16 cellular contexts compared by ENCODE assay signal in genomic region chr21:34935452-34935851, GRCh38.
DNase-seq lines count a peak whose midpoint lies in the region; ATAC-seq and TF ChIP-seq lines count a peak whose summit lies in the region.
"Had no signal": no experiment of that assay in that cellular context is flagged by ENCODE, and none has a peak within 500 bp of the region (broad histone marks: within the 10 kb centered on the region; RNA-seq: fewer than 3 reads in every experiment).

No MANE protein-coding gene starts in this region.

- no peak overlapping the region for H2AK5ac ChIP-seq in mesendoderm (ENCODE audit: low read length)

- peak overlapping the region; percentile 14 for H2BK120ac ChIP-seq in mesendoderm (ENCODE audit: low read depth, low read length)

- H3K4me3 ChIP-seq in CD4-positive, alpha-beta memory T cell (ENCODE audit: low read length in 2 of 2): no peak overlapping the region
- no peak overlapping the region for H3K4me3 ChIP-seq in mesendoderm (ENCODE audit: low read length)
- no peak overlapping the region for H3K4me3 ChIP-seq in Peyer's patch

- CTCF ChIA-PET in CD4-positive, alpha-beta memory T cell (lab: Charles Lee; ENCODE audit: partially characterized antibody): interaction anchor here (1.0 to 3.6 kb wide), 7 partner anchors 11 to 116 kb away, joined by 3 to 15 read pairs (median 4); no protein-coding TSS in a partner anchor

- no peaks in the 10 kb centered on the region for H3K27me3 ChIP-seq in CD4-positive, alpha-beta memory T cell (ENCODE audit: insufficient read depth, low read length)
- H3K27me3 ChIP-seq in mesendoderm (ENCODE audit: insufficient read depth, low read length, poor library complexity) (no peaks in the 10 kb centered on the region), Peyer's patch (no peaks in the 10 kb centered on the region)

- H3K4me2 ChIP-seq in mesendoderm (ENCODE audit: low read length): no peak overlapping the region

- peak overlapping the region; percentile 73 for H3K27ac ChIP-seq in CD4-positive, alpha-beta memory T cell (ENCODE audit: low read depth, low read length)
- H3K27ac ChIP-seq in mesendoderm (ENCODE audit: low read depth, low read length): no peak overlapping the region
- H3K27ac ChIP-seq in Peyer's patch: peak overlapping the region in 2 of 4 donors; percentile 23 to 62
- H3K27ac ChIP-seq: HL-60 had no signal

- no peaks in the 10 kb centered on the region for H3K36me3 ChIP-seq in CD4-positive, alpha-beta memory T cell (ENCODE audit: insufficient read depth, low read length)
- no peaks in the 10 kb centered on the region for H3K36me3 ChIP-seq in mesendoderm (ENCODE audit: control insufficient read depth, insufficient read depth, low read length)
- H3K36me3 ChIP-seq in Peyer's patch: no peaks in the 10 kb centered on the region

- H3K27me3 Mint-ChIP-seq in CD4-positive, alpha-beta memory T cell: no peaks in the 10 kb centered on the region
- H3K27me3 Mint-ChIP-seq in HFFc6 (ENCODE audit: insufficient read depth): no peaks in the 10 kb centered on the region
- H3K27me3 Mint-ChIP-seq in activated T-helper 17 cell treated with anti-CD3 and anti-CD28 coated beads, Interleukin-2, amount 50 U/mL, for 72 hours: no peaks in the 10 kb centered on the region
- H3K27me3 Mint-ChIP-seq: dendritic cell treated with granulocyte-macrophage colony-stimulating factor and Interleukin-4, amounts not matched to agents 40 ng/mL and 50 ng/mL, for 4 days had no signal

- H3K18ac ChIP-seq in mesendoderm (ENCODE audit: low read length): no peak overlapping the region

- TF ChIP-seq CTCF in HFFc6 (IDR thresholded peaks at IDR 0.05): no peak
- no peak for TF ChIP-seq CTCF in Peyer's patch (IDR thresholded peaks at IDR 0.05)

- POLR2A ChIA-PET in CD4-positive, alpha-beta memory T cell (lab: Charles Lee; ENCODE audit: partially characterized antibody): interaction anchor here (0.7 to 6.1 kb wide), 20 partner anchors 11 to 286 kb away, joined by 3 to 70 read pairs (median 6); no protein-coding TSS in a partner anchor

- no peak for TF ChIP-seq POLR2A in Peyer's patch (IDR thresholded peaks at IDR 0.05)

- peak overlapping the region in 4 of 8 donors; percentile 75 to 87 (median 82) for H3K4me3 Mint-ChIP-seq in CD4-positive, alpha-beta memory T cell
- peak overlapping the region; percentile 78 for H3K4me3 Mint-ChIP-seq in HFFc6
- peak overlapping the region; percentile 83 for H3K4me3 Mint-ChIP-seq in activated T-helper 17 cell treated with anti-CD3 and anti-CD28 coated beads, Interleukin-2, amount 50 U/mL, for 72 hours
- H3K4me3 Mint-ChIP-seq: dendritic cell treated with granulocyte-macrophage colony-stimulating factor and Interleukin-4, amounts not matched to agents 40 ng/mL and 50 ng/mL, for 4 days had no signal

- intact Hi-C loops in CD4-positive, alpha-beta memory T cell (cut with micrococcal nuclease): loop anchor here (1.0 to 2.0 kb wide), 3 partner anchors 8 to 47 kb away; no protein-coding TSS in a partner anchor

- no peak overlapping the region for H4K5ac ChIP-seq in mesendoderm (ENCODE audit: low read length)

- H3K9ac ChIP-seq in mesendoderm (ENCODE audit: low read length): no peak overlapping the region

- in situ Hi-C loops in ACHN (cut with HindIII; ENCODE audit: low pct_ligation_motif_present, low pct_unique_long_range_greater_than_20kb, low sequenced_read_pairs): no loop called here

- no peaks in the 10 kb centered on the region for H3K79me2 ChIP-seq in mesendoderm (ENCODE audit: control insufficient read depth, insufficient read depth, low read length)

- WGBS in mesendoderm (ENCODE audit: extremely low coverage, insufficient coverage, low lambda C conversion rate): no CpG with 5 or more reads among the region's 1 CpG

- H3K27ac Mint-ChIP-seq in CD4-positive, alpha-beta memory T cell: peak overlapping the region; percentile 94 to 99 (median 96)
- H3K27ac Mint-ChIP-seq in HFFc6: peak overlapping the region; percentile 58
- H3K27ac Mint-ChIP-seq in activated T-helper 17 cell treated with anti-CD3 and anti-CD28 coated beads, Interleukin-2, amount 50 U/mL, for 72 hours: peak overlapping the region; percentile 89

- ATAC-seq in activated T-helper 17 cell treated with anti-CD3 and anti-CD28 coated beads, Interleukin-2, amount 50 U/mL, for 72 hours (replicated peaks): peak; percentile 83

- H3K4me1 Mint-ChIP-seq in CD4-positive, alpha-beta memory T cell: peaks cover 80 to 94% (median 87%) of the 10 kb centered on the region in 4 donors
- H3K4me1 Mint-ChIP-seq in HFFc6 (ENCODE audit: low read depth): peaks cover 84% of the 10 kb centered on the region
- peaks cover 64% of the 10 kb centered on the region for H3K4me1 Mint-ChIP-seq in activated T-helper 17 cell treated with anti-CD3 and anti-CD28 coated beads, Interleukin-2, amount 50 U/mL, for 72 hours

- no peak overlapping the region for H2BK15ac ChIP-seq in mesendoderm (replicated peaks; ENCODE audit: low read depth)

- H4K8ac ChIP-seq in mesendoderm (ENCODE audit: low read depth, low read length): no peak overlapping the region

- no peak overlapping the region for H3K4ac ChIP-seq in mesendoderm (ENCODE audit: low read depth, low read length)

- H3K9me3 ChIP-seq in CD4-positive, alpha-beta memory T cell (ENCODE audit: control insufficient read depth in 1 of 2, low read length in 2 of 2): no peaks in the 10 kb centered on the region
- no peaks in the 10 kb centered on the region for H3K9me3 ChIP-seq in Peyer's patch

- no peak overlapping the region for H3K56ac ChIP-seq in mesendoderm (ENCODE audit: low read length)

- no peaks in the 10 kb centered on the region for H3K79me1 ChIP-seq in mesendoderm (ENCODE audit: low read length)

- DNase-seq in CD4-positive, alpha-beta memory T cell: no peak
- DNase-seq in HFFc6 (no peak), mesendoderm (no peak), ACHN (no peak), Peyer's patch (no peak), RPMI8226 (no peak)
- DNase-seq: Calu3, foreskin melanocyte, NCI-H1048, NCI-H345, retina, SHP77, substantia nigra had no signal

- H3K4me1 ChIP-seq in CD4-positive, alpha-beta memory T cell (ENCODE audit: insufficient read depth, low read length): peaks cover 96% of the 10 kb centered on the region
- H3K4me1 ChIP-seq in mesendoderm (ENCODE audit: control insufficient read depth, low read depth, low read length): no peaks in the 10 kb centered on the region
- peaks cover 0 to 20% (median 2%) of the 10 kb centered on the region in 4 donors for H3K4me1 ChIP-seq in Peyer's patch

- H2BK5ac ChIP-seq in mesendoderm (ENCODE audit: low read length): no peak overlapping the region

- peaks cover 0 to 1% (median 0%) of the 10 kb centered on the region in 8 donors for H3K9me3 Mint-ChIP-seq in CD4-positive, alpha-beta memory T cell
- H3K9me3 Mint-ChIP-seq in HFFc6: no peaks in the 10 kb centered on the region
- H3K9me3 Mint-ChIP-seq in activated T-helper 17 cell treated with anti-CD3 and anti-CD28 coated beads, Interleukin-2, amount 50 U/mL, for 72 hours: no peaks in the 10 kb centered on the region
- H3K9me3 Mint-ChIP-seq: dendritic cell treated with granulocyte-macrophage colony-stimulating factor and Interleukin-4, amounts not matched to agents 40 ng/mL and 50 ng/mL, for 4 days had no signal

- no peak overlapping the region for H3K23ac ChIP-seq in mesendoderm (ENCODE audit: low read length)

- no peaks in the 10 kb centered on the region for H3K36me3 Mint-ChIP-seq in CD4-positive, alpha-beta memory T cell
- H3K36me3 Mint-ChIP-seq in HFFc6 (ENCODE audit: low read depth): peaks cover 19% of the 10 kb centered on the region; the same call in 1 of the 2 replicates
- H3K36me3 Mint-ChIP-seq in activated T-helper 17 cell treated with anti-CD3 and anti-CD28 coated beads, Interleukin-2, amount 50 U/mL, for 72 hours (ENCODE audit: low read depth): no peaks in the 10 kb centered on the region
